Comparison of ENCODE assay signal across 21 cellular contexts in genomic region chr10:2120781-2121180, GRCh38.
DNase-seq lines count a peak whose midpoint lies in the region; ATAC-seq and TF ChIP-seq lines count a peak whose summit lies in the region.
"Had no signal": no experiment of that assay in that cellular context is flagged by ENCODE, and none has a peak within 500 bp of the region (broad histone marks: within the 10 kb centered on the region; RNA-seq: fewer than 3 reads in every experiment).

No MANE protein-coding gene starts in this region.

- no peaks in the 10 kb centered on the region for H3K36me3 Mint-ChIP-seq in nephron progenitor cell (ENCODE audit: low read depth)

- H3K4me3 Mint-ChIP-seq in nephron progenitor cell = no peak overlapping the region
- H3K4me3 Mint-ChIP-seq: B cell had no signal

- TF ChIP-seq CTCF in nephron progenitor cell (IDR thresholded peaks at IDR 0.05) (no peak), thyroid gland (IDR thresholded peaks at IDR 0.05) (no peak), vagina (IDR thresholded peaks at IDR 0.05) (no peak)

- peak; percentile 38 for DNase-seq in NCI-H748 (lab: John Stamatoyannopoulos, UW; ENCODE audit: unreplicated experiment)
- no peak for DNase-seq in NCI-H748 treated with DMSO at 0.1 percent for 48 hours (lab: John Stamatoyannopoulos, UW)
- DNase-seq in astrocyte of the hippocampus (ENCODE audit: low read depth, low spot score) = peak; percentile 4
- peak; percentile 31 for DNase-seq in nephron progenitor cell
- DNase-seq in thyroid gland = peak; percentile 12 to 20
- DNase-seq in vagina (ENCODE audit: extremely low spot score in 2 of 2) = no peak
- DNase-seq: 8988T, DMS 273 treated with DMSO at 0.1 percent for 48 hours, DND-41, GOT3, Kasumi-1, NCI-H1092 treated with DMSO at 0.1 percent for 48 hours, NCI-H146, NCI-H2081, NCI-H2227 treated with DMSO at 0.1 percent for 48 hours, NCI-H524 treated with DMSO at 0.1 percent for 48 hours had no signal

- no peaks in the 10 kb centered on the region for H3K9me3 ChIP-seq in thyroid gland
- H3K9me3 ChIP-seq in vagina = no peaks in the 10 kb centered on the region

- no peak overlapping the region for H3K27ac Mint-ChIP-seq in nephron progenitor cell
- H3K27ac Mint-ChIP-seq: B cell had no signal

- H3K9me3 Mint-ChIP-seq in nephron progenitor cell = peaks cover 24% of the 10 kb centered on the region

- 10 to 17% methylated on average over 10 of the region's 10 CpGs for WGBS in thyroid gland, 2 donors

- TF ChIP-seq POLR2A in thyroid gland (IDR thresholded peaks at IDR 0.05) = no peak
- TF ChIP-seq POLR2A in vagina (IDR thresholded peaks at IDR 0.05) = no peak

- peaks cover 48% of the 10 kb centered on the region for H3K4me1 Mint-ChIP-seq in nephron progenitor cell
- H3K4me1 Mint-ChIP-seq: B cell had no signal

- no peaks in the 10 kb centered on the region for H3K4me1 ChIP-seq in thyroid gland
- no peaks in the 10 kb centered on the region for H3K4me1 ChIP-seq in vagina

- H3K36me3 ChIP-seq in thyroid gland = no peaks in the 10 kb centered on the region
- no peaks in the 10 kb centered on the region for H3K36me3 ChIP-seq in vagina

- H3K4me3 ChIP-seq in thyroid gland (replicated peaks in 1 of 3) = no peak overlapping the region
- no peak overlapping the region for H3K4me3 ChIP-seq in vagina

- H3K27ac ChIP-seq in thyroid gland (no peak overlapping the region), vagina (no peak overlapping the region)

- no peak for ATAC-seq in GM21723 (IDR thresholded peaks at IDR 0.05; ENCODE audit: unreplicated experiment)
- no peak for ATAC-seq in GM21737 (IDR thresholded peaks at IDR 0.05; ENCODE audit: unreplicated experiment)
- ATAC-seq: Panc1, Right ventricle myocardium inferior had no signal

- H3K27me3 ChIP-seq in thyroid gland (no peaks in the 10 kb centered on the region), vagina (no peaks in the 10 kb centered on the region)

- intact Hi-C loops in thyroid gland (cut with DNase I) = no loop called here
- intact Hi-C loops in vagina (cut with DNase I) = no loop called here

- H3K27me3 Mint-ChIP-seq in nephron progenitor cell (ENCODE audit: low read depth, poor library complexity) = peaks cover 3% of the 10 kb centered on the region
- H3K27me3 Mint-ChIP-seq: B cell had no signal

Comparison
In these comparisons a context has a peak if more than half of its experiments do, and no peak if none do; other contexts are left out.
1. DNase-seq: peak in NCI-H748 (single experiment), astrocyte of the hippocampus (single experiment), nephron progenitor cell (single experiment) and thyroid gland (2 of 2); none in NCI-H748 treated with DMSO at 0.1 percent for 48 hours (single experiment) and vagina (0 of 2).